39 cellular contexts compared by ENCODE assay signal in the genomic region with DNA sequence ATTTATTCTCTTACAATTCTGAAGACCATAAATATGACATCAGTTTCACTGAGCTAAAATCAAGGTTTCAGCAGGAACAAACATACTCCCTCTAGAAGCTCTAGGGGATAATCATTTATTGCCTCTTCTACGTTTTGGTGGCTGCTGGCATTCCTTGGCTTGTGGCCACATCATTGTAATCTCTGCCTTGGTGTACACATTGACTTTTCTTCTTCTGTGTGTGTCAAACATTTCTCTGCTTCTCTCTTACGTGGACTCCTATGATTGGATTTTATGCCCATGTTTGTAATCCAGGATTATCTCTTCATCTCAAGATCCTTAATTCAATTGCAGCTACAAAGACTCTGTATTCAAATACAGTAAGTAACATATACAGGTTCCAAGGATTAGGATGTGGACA. TPM values are rescaled to one million over a fixed set of nuclear protein-coding genes. Genes with fewer than 3 reads are reported as not detected.
"Had no signal": no experiment of that assay in that cellular context is flagged by ENCODE, and none has a peak within 500 bp of the region (broad histone marks: within the 10 kb centered on the region; RNA-seq: fewer than 3 reads in every experiment).

No MANE protein-coding gene starts in this region.

- H3K4me3 ChIP-seq: MG63 had no signal

- H3K27me3 ChIP-seq: MG63 had no signal

- H3K36me3 ChIP-seq: MG63 had no signal

- H3K9me3 ChIP-seq: MG63 had no signal

- DNase-seq: Karpas-422, Kasumi-1, MG63, MM.1S, MV-4-11, NCI-H1048, NCI-H1092, NCI-H1092 treated with DMSO at 0.1 percent for 48 hours, NCI-H1105, NCI-H1105 treated with DMSO at 0.1 percent for 48 hours, NCI-H1417, NCI-H1417 treated with DMSO at 0.1 percent for 48 hours, NCI-H1436, NCI-H1436 treated with DMSO at 0.1 percent for 48 hours, NCI-H146, NCI-H1694, NCI-H1694 treated with DMSO at 0.1 percent for 48 hours, NCI-H187, NCI-H187 treated with DMSO at 0.1 percent for 48 hours, NCI-H1930, NCI-H2029, NCI-H2029 treated with DMSO at 0.1 percent for 48 hours, NCI-H2081, NCI-H2081 treated with DMSO at 0.1 percent for 48 hours, NCI-H2107, NCI-H2171, NCI-H2171 treated with DMSO at 0.1 percent for 48 hours, NCI-H2227 treated with DMSO at 0.1 percent for 48 hours, NCI-H226, NCI-H345, NCI-H446, NCI-H446 treated with DMSO at 0.1 percent for 48 hours, NCI-H510A, NCI-H510A treated with DMSO at 0.1 percent for 48 hours, NCI-H524 had no signal

RNA-seq across cellular contexts. Expression of gene MMP20, which starts 30.4 kb away (rescaled TPM):
- total RNA-seq: LHCN-M2, M059J, MCF 10A, NCI-H460 had no signal

RNA-seq across cellular contexts. Expression of gene MMP27, which starts 50.0 kb away (rescaled TPM):
- total RNA-seq: LHCN-M2, M059J, MCF 10A, NCI-H460 had no signal
